In the genomic region with DNA sequence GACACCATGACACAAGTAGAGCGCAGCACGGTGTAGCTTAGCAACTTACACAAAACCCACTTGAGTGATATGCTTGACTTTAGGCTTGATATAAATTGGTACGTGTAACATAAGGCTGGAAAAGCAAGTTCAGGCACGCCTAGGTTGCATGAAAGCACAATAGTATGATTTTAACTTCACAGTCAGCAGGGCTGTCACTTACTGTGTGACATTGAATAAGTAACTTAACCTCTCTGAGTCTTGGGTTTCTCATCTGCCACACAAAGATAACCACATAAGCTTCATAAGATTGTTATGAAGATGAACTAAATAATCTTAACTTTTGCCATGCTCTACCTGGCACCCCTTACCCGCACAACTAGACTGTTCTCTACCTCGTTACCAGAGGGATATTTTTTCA, we compare ENCODE assay signal across 20 cellular contexts. TPM values are rescaled to one million over a fixed set of nuclear protein-coding genes. Genes with fewer than 3 reads are reported as not detected.
DNase-seq lines count a peak whose midpoint lies in the region; ATAC-seq, FAIRE-seq and TF ChIP-seq lines count a peak whose summit lies in the region.
"Had no signal": no experiment of that assay in that cellular context is flagged by ENCODE, and none has a peak within 500 bp of the region (broad histone marks: within the 10 kb centered on the region; RNA-seq: fewer than 3 reads in every experiment).

No MANE protein-coding gene starts in this region.

- no peaks in the 10 kb centered on the region for H3K9me3 Mint-ChIP-seq in activated naive CD4-positive, alpha-beta T cell treated with anti-CD3 and anti-CD28 coated beads, Interleukin-2, amount 10 ng/mL, durations not matched to agents 7 days and 5 days

- no TSS peak for BruUV-seq in K562 (replicated peaks; lab: Mats Ljungman, UMichigan)

- TF ChIP-seq CTCF in K562 (IDR thresholded peaks at IDR 0.05 in 2 of 3, conservative IDR thresholded peaks at IDR 0.05 in 1 of 3; ENCODE audit: insufficient read depth in 2 of 3, low read depth in 1 of 3, low read length in 3 of 3): no peak
- TF ChIP-seq CTCF in osteoblast (IDR thresholded peaks at IDR 0.05; ENCODE audit: extremely low read depth, low read depth, low read length): no peak

- H3K4me1 Mint-ChIP-seq in activated naive CD4-positive, alpha-beta T cell treated with anti-CD3 and anti-CD28 coated beads, Interleukin-2, amount 10 ng/mL, durations not matched to agents 7 days and 5 days: peaks cover 11% of the 10 kb centered on the region

- DNase-seq in DMS 273 (lab: John Stamatoyannopoulos, UW; ENCODE audit: unreplicated experiment) (peak; percentile 20), DMS 273 treated with DMSO at 0.1 percent for 48 hours (lab: John Stamatoyannopoulos, UW) (no peak), K562 (ENCODE audit: extremely low read depth in 1 of 4, low spot score in 3 of 4) (no peak), osteoblast (ENCODE audit: insufficient read length, low spot score, missing footprints) (peak; percentile 36), H7 (no peak), HEK293T (ENCODE audit: extremely low spot score) (no peak)
- DNase-seq in activated naive CD4-positive, alpha-beta T cell treated with anti-CD3 and anti-CD28 coated beads, Interleukin-2, amount 10 ng/mL, durations not matched to agents 7 days and 5 days: no peak
- DNase-seq in activated naive CD4-positive, alpha-beta T cell (lab: John Stamatoyannopoulos, UW): no peak
- DNase-seq: DND-41, GDM1, KG1, NCI-H1092 treated with DMSO at 0.1 percent for 48 hours, NCI-H2029 treated with DMSO at 0.1 percent for 48 hours, PC-9, T-helper 1 cell had no signal

- in situ Hi-C loops in K562 (cut with MboI): loop anchor here (10.0 kb wide), 1 partner anchor 499 kb away; the partner anchor contains the start of gene EXOC1

- H3K4me3 ChIP-seq in K562 (no peak overlapping the region), osteoblast (ENCODE audit: insufficient read depth, low read length) (no peak overlapping the region), H7 (ENCODE audit: insufficient read depth, low read depth, low read length) (no peak overlapping the region)
- H3K4me3 ChIP-seq: PC-9, SK-N-MC had no signal

- no peak for ATAC-seq in K562
- ATAC-seq: HCT116 had no signal

- H3K27me3 Mint-ChIP-seq in activated naive CD4-positive, alpha-beta T cell treated with anti-CD3 and anti-CD28 coated beads, Interleukin-2, amount 10 ng/mL, durations not matched to agents 7 days and 5 days: no peaks in the 10 kb centered on the region

- H2AFZ ChIP-seq in K562 (ENCODE audit: low read depth, low read length) (no peak overlapping the region), osteoblast (ENCODE audit: low read length) (no peak overlapping the region)
- H2AFZ ChIP-seq: PC-9 had no signal

- H3K4me3 Mint-ChIP-seq in activated naive CD4-positive, alpha-beta T cell treated with anti-CD3 and anti-CD28 coated beads, Interleukin-2, amount 10 ng/mL, durations not matched to agents 7 days and 5 days: no peak overlapping the region

- no peaks in the 10 kb centered on the region for H3K9me1 ChIP-seq in K562 (ENCODE audit: control insufficient read depth, insufficient read depth, low read length)

- intact Hi-C loops in K562 (cut with micrococcal nuclease): no loop called here

- CTCF ChIA-PET in activated naive CD4-positive, alpha-beta T cell treated with anti-CD3 and anti-CD28 coated beads, Interleukin-2, amount 10 ng/mL, durations not matched to agents 7 days and 5 days (lab: Charles Lee): interaction anchor here (1.7 to 2.4 kb wide), 2 partner anchors 10 to 17 kb away, joined by 4 to 6 read pairs; partner anchors contain the start of gene SRD5A3
- CTCF ChIA-PET in K562 (lab: Yijun Ruan, JAX; ENCODE audit: low intra/inter-chr PET ratio) (no interaction called here), HEK293T (lab: Yijun Ruan, JAX) (no interaction called here)

- no peaks in the 10 kb centered on the region for H4K20me1 ChIP-seq in K562 (replicated peaks; ENCODE audit: control insufficient read depth, insufficient read depth, low read length)
- no peaks in the 10 kb centered on the region for H4K20me1 ChIP-seq in osteoblast (ENCODE audit: insufficient read depth, low read length)

- H3K9me3 ChIP-seq in K562 (replicated peaks; ENCODE audit: control insufficient read depth, insufficient read depth, low read depth, low read length) (no peaks in the 10 kb centered on the region; the same call in 1 of the 2 replicates), osteoblast (ENCODE audit: low read depth, low read length) (no peaks in the 10 kb centered on the region)

- no peak for TF ChIP-seq RAD21 in K562 (CRISPR knock-in tag; conservative IDR thresholded peaks at IDR 0.05 in 1 of 2, IDR thresholded peaks at IDR 0.05 in 1 of 2)

- no peak overlapping the region for H3K4me2 ChIP-seq in K562 (ENCODE audit: insufficient read depth, low read length)
- H3K4me2 ChIP-seq in osteoblast (ENCODE audit: insufficient read depth, low read length): no peak overlapping the region
- H3K4me2 ChIP-seq: PC-9 had no signal

- peaks cover 8% of the 10 kb centered on the region for H3K36me3 Mint-ChIP-seq in activated naive CD4-positive, alpha-beta T cell treated with anti-CD3 and anti-CD28 coated beads, Interleukin-2, amount 10 ng/mL, durations not matched to agents 7 days and 5 days

- TF ChIP-seq EP300 in K562 (IDR thresholded peaks at IDR 0.05; ENCODE audit: low read length): no peak

- no peak for FAIRE-seq in K562 (lab: Jason Lieb, UNC)
- FAIRE-seq: GM12892, GM19239 had no signal

- no peak overlapping the region for H3K9ac ChIP-seq in K562 (ENCODE audit: insufficient read depth in 1 of 2, low read depth in 2 of 2, low read length in 2 of 2)

- WGBS in K562 (ENCODE audit: insufficient coverage, low coverage, missing lambda C conversion rate): 77% methylated on average over 6 of the region's 6 CpGs

- POLR2A ChIA-PET in K562 (lab: Yijun Ruan, JAX) (interaction anchor here (2.4 kb wide), 1 partner anchor 10 kb away, joined by 11 read pairs; the partner anchor contains the start of gene SRD5A3), HEK293T (lab: Yijun Ruan, JAX) (interaction anchor here (0.9 kb wide), 1 partner anchor 22 kb away, joined by 4 read pairs; no protein-coding TSS in a partner anchor)

- TF ChIP-seq POLR2A in K562 (conservative IDR thresholded peaks at IDR 0.05): no peak

- peak overlapping the region; percentile 37 for H3K27ac Mint-ChIP-seq in activated naive CD4-positive, alpha-beta T cell treated with anti-CD3 and anti-CD28 coated beads, Interleukin-2, amount 10 ng/mL, durations not matched to agents 7 days and 5 days

- H3K36me3 ChIP-seq in K562 (ENCODE audit: control insufficient read depth, insufficient read depth, low read length): peaks cover 22% of the 10 kb centered on the region
- no peaks in the 10 kb centered on the region for H3K36me3 ChIP-seq in osteoblast (ENCODE audit: insufficient read depth, low read length)
- no peaks in the 10 kb centered on the region; the same call in 1 of the 2 replicates for H3K36me3 ChIP-seq in H7 (replicated peaks; ENCODE audit: control insufficient read depth, insufficient read depth, low read length)

- H3K4me1 ChIP-seq in K562 (replicated peaks in 1 of 2; ENCODE audit: control insufficient read depth in 2 of 2, insufficient read depth in 2 of 2, low read length in 2 of 2) (peaks cover 0 to 16% of the 10 kb centered on the region in 2 experiments; a peak in 3 of 5 replicates), osteoblast (ENCODE audit: insufficient read depth, low read length) (peaks cover 23% of the 10 kb centered on the region)

- H3K27ac ChIP-seq in K562 (ENCODE audit: extremely low read depth, low read depth, low read length): no peak overlapping the region
- H3K27ac ChIP-seq in osteoblast (ENCODE audit: low read depth, low read length): no peak overlapping the region
- H3K27ac ChIP-seq: 22Rv1, PC-9, SK-N-MC had no signal

- H3K79me2 ChIP-seq in K562 (ENCODE audit: control insufficient read depth, insufficient read depth, low read length) (no peaks in the 10 kb centered on the region), osteoblast (ENCODE audit: insufficient read depth, low read length) (no peaks in the 10 kb centered on the region)

- no peaks in the 10 kb centered on the region for H3K27me3 ChIP-seq in K562 (ENCODE audit: control insufficient read depth in 2 of 2, insufficient read depth in 2 of 2, low read length in 2 of 2)
- H3K27me3 ChIP-seq in osteoblast (ENCODE audit: insufficient read depth, low read length): no peaks in the 10 kb centered on the region
- H3K27me3 ChIP-seq in H7 (ENCODE audit: control insufficient read depth, insufficient read depth, low read length): no peaks in the 10 kb centered on the region

RNA-seq across cellular contexts. Expression of gene SRD5A3, which starts 9.5 kb away (rescaled TPM):
- 12.9 and 19.1 TPM in 2 replicates for total RNA-seq in K562 (2011; cell fraction: chromatin; rRNA removed; ENCODE audit: low replicate concordance)
- total RNA-seq in K562 (2011; cell fraction: nucleolus; rRNA removed): 12.9 and 13.5 TPM in 2 replicates
- total RNA-seq in K562 (2011; cell fraction: nucleoplasm; rRNA removed): 22.7 and 23.1 TPM in 2 replicates
- total RNA-seq in K562 (2014; rRNA removed): 9.1 and 12.0 TPM in 2 replicates
- total RNA-seq in K562 (2014; rRNA removed; fragmentation: Illumina TruSeq; extraction: Trizol): 15.7 and 16.2 TPM in 2 replicates
- total RNA-seq in K562 (2015; rRNA removed; fragmentation: Illumina TruSeq; extraction: Trizol): 10.6 and 13.3 TPM in 2 replicates
- 21.6 and 21.7 TPM in 2 replicates for total RNA-seq in K562 (2021)
- polyA plus RNA-seq in K562 (2011; rRNA removed): 34.0 and 37.0 TPM in 2 replicates
- polyA plus RNA-seq in K562 (2011; cell fraction: cytosol; rRNA removed): 14.5 and 26.4 TPM in 2 replicates
- polyA plus RNA-seq in K562 (2011; cell fraction: nucleus; rRNA removed): 6.9 and 11.5 TPM in 2 replicates
- 17.2 and 29.6 TPM in 2 replicates for polyA plus RNA-seq in K562 (2012)
- 15.0 and 17.0 TPM in 2 replicates for polyA plus RNA-seq in K562 (2014; fragmentation: Illumina TruSeq; extraction: Trizol)
- 1 to 10 TPM; 2.5 to 5.3 TPM for polyA plus RNA-seq in K562 (2014; fragmentation: Nextera tagmentation; extraction: Ambion mirVana)
- polyA plus RNA-seq in K562 (2014; rRNA removed): 10.0 and 14.1 TPM in 2 replicates
- 25.0 and 35.5 TPM in 2 replicates for polyA minus RNA-seq in K562 (2011; rRNA and poly(A)+ RNA removed)
- 9.6 and 16.2 TPM in 2 replicates for polyA minus RNA-seq in K562 (2011; cell fraction: cytosol; rRNA and poly(A)+ RNA removed)
- 2.2 and 3.1 TPM in 2 replicates for polyA minus RNA-seq in K562 (2011; cell fraction: nucleus; rRNA and poly(A)+ RNA removed)
- total RNA-seq in osteoblast: 10.6 and 13.0 TPM in 2 replicates
- total RNA-seq in H7 (2014; rRNA removed; shearing (Covaris generic)): 31.9 and 33.9 TPM in 2 replicates

RNA-seq across cellular contexts. Expression of gene TMEM165, which starts 40.2 kb away (rescaled TPM):
- total RNA-seq in K562 (2011; cell fraction: chromatin; rRNA removed; ENCODE audit: low replicate concordance): 347 and 666 TPM in 2 replicates
- total RNA-seq in K562 (2011; cell fraction: nucleolus; rRNA removed): 225 and 269 TPM in 2 replicates
- total RNA-seq in K562 (2011; cell fraction: nucleoplasm; rRNA removed): 544 and 827 TPM in 2 replicates
- 112 and 116 TPM in 2 replicates for total RNA-seq in K562 (2014; rRNA removed)
- total RNA-seq in K562 (2014; rRNA removed; fragmentation: Illumina TruSeq; extraction: Trizol): 96.6 and 96.8 TPM in 2 replicates
- total RNA-seq in K562 (2015; rRNA removed; fragmentation: Illumina TruSeq; extraction: Trizol): 91.7 and 97.1 TPM in 2 replicates
- 84.6 and 97.5 TPM in 2 replicates for total RNA-seq in K562 (2021)
- polyA plus RNA-seq in K562 (2011; rRNA removed): 145 and 174 TPM in 2 replicates
- 80.4 and 158 TPM in 2 replicates for polyA plus RNA-seq in K562 (2011; cell fraction: cytosol; rRNA removed)
- polyA plus RNA-seq in K562 (2011; cell fraction: nucleus; rRNA removed): 179 and 244 TPM in 2 replicates
- polyA plus RNA-seq in K562 (2012): 54.2 and 62.0 TPM in 2 replicates
- 58.7 and 70.6 TPM in 2 replicates for polyA plus RNA-seq in K562 (2014; fragmentation: Illumina TruSeq; extraction: Trizol)
- 10 to 100 TPM; 21.3 to 27.5 TPM for polyA plus RNA-seq in K562 (2014; fragmentation: Nextera tagmentation; extraction: Ambion mirVana)
- polyA plus RNA-seq in K562 (2014; rRNA removed): 105 and 106 TPM in 2 replicates
- 177 and 204 TPM in 2 replicates for polyA minus RNA-seq in K562 (2011; rRNA and poly(A)+ RNA removed)
- polyA minus RNA-seq in K562 (2011; cell fraction: cytosol; rRNA and poly(A)+ RNA removed): 53.2 and 61.2 TPM in 2 replicates
- 110 and 180 TPM in 2 replicates for polyA minus RNA-seq in K562 (2011; cell fraction: nucleus; rRNA and poly(A)+ RNA removed)
- total RNA-seq in osteoblast: 151 and 163 TPM in 2 replicates
- 84.0 and 88.0 TPM in 2 replicates for total RNA-seq in H7 (2014; rRNA removed; shearing (Covaris generic))

Comparison
In these comparisons a context has a peak if more than half of its experiments do, and no peak if none do; other contexts are left out.
1. DNase-seq: peak in DMS 273 (single experiment) and osteoblast (single experiment); none in DMS 273 treated with DMSO at 0.1 percent for 48 hours (single experiment), activated naive CD4-positive, alpha-beta T cell treated with anti-CD3 and anti-CD28 coated beads, Interleukin-2, amount 10 ng/mL, durations not matched to agents 7 days and 5 days (single experiment), activated naive CD4-positive, alpha-beta T cell (0 of 4), K562 (0 of 4), H7 (single experiment) and HEK293T (single experiment).